Comparison of ENCODE assay signal across 8 cellular contexts in the genomic region with DNA sequence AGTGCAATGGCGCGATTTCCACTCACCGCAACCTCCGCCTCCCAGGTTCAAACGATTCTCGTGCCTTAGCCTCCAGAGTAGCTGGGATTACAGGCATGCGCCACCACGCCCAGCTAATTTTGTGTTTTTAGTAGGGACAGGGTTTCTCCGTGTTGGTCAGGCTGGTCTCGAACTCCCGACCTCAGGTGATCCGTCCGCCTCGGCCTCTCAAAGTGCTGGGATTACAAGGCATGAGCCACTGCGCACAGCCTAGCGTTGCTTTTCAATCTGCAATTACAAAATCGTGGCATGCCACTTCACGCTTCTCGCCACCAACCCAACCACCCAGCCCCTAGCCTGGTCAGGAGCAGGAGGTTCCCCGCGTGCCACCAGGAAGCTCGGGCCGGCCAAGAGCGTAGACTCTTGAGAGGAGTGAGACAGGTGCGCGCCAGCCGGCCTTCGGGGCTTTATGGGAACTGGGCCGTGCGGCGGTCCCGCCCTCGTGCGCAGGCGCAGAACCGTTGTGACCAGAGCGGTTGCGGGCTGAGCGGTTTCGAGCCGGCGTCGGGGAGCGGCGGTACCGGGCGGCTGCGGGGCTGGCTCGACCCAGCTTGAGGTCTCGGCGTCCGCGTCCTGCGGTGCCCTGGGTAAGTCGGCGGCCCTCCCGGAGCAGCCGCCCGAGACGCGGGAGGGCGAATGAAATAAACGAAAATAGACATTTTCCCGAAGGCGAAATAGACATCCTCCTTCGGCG. TPM values are rescaled to one million over a fixed set of nuclear protein-coding genes. Genes with fewer than 3 reads are reported as not detected.
DNase-seq lines count a peak whose midpoint lies in the region; ATAC-seq and TF ChIP-seq lines count a peak whose summit lies in the region.

A gene (plus strand): TSS at position 500 of the 733 bp plus-strand sequence. CDS start 530 bp downstream, outside the sequence.

- DNase-seq in HL-60 (ENCODE audit: low read depth in 1 of 2, low spot score in 1 of 2): peak; percentile 79 to 84
- peak; percentile 57 for DNase-seq in NOMO-1 treated with dmso at 0.1 percent for 144 hours (lab: John Stamatoyannopoulos, UW; ENCODE audit: unreplicated experiment)
- peak; percentile 67 for DNase-seq in activated T-cell treated with anti-CD3 and anti-CD28 coated beads for 48 hours (ENCODE audit: low read depth)
- peak; percentile 73 to 86 for DNase-seq in erythroblast (lab: John Stamatoyannopoulos, UW)
- DNase-seq in mucosa of gallbladder (ENCODE audit: low spot score): peak; percentile 89
- DNase-seq in stimulated activated CD8-positive, alpha-beta memory T cell treated with anti-CD3 and anti-CD28 coated beads, Interleukin-4, amount 100 ng/mL, for 1 hour (ENCODE audit: low read depth in 2 of 2, low spot score in 1 of 2): peak; percentile 39 to 55

- peak within 1 kb of the TSS; percentile 85 for H3K9ac ChIP-seq in ES-I3 (ENCODE audit: low read depth, low read length)

- H3K27ac ChIP-seq in HL-60 (replicated peaks): peak within 1 kb of the TSS; percentile 63

- no peak for TF ChIP-seq POLR2A in erythroblast (IDR thresholded peaks at IDR 0.05; ENCODE audit: low read length)

- H3K36me3 ChIP-seq in ES-I3 (ENCODE audit: insufficient read depth, low read length): 0 out of 2 replicates have a peak, but pooled peaks cover 4% of the 10 kb centered on the region

- H3K27me3 ChIP-seq in HL-60 (ENCODE audit: insufficient read depth, poor library complexity, severe bottlenecking): no peaks in the 10 kb centered on the region

- peak within 1 kb of the TSS; percentile 54 for H3K4me3 ChIP-seq in HL-60 (replicated peaks; ENCODE audit: insufficient read depth, low read length)

- ATAC-seq in GM18868 (IDR thresholded peaks at IDR 0.05; ENCODE audit: unreplicated experiment): no peak

- H3K4me1 ChIP-seq in ES-I3 (ENCODE audit: insufficient read depth, low read length): peaks cover 5% of the 10 kb centered on the region; the same call in 1 of the 2 replicates

- no peak for TF ChIP-seq CTCF in HL-60 (IDR thresholded peaks at IDR 0.05; ENCODE audit: insufficient read depth, low read length)

- H3K9me3 ChIP-seq in ES-I3 (ENCODE audit: control insufficient read depth, insufficient read depth, low read length): no peaks in the 10 kb centered on the region

RNA-seq across cellular contexts. Expression of the gene that starts here (rescaled TPM):
- total RNA-seq in mucosa of gallbladder: 110 TPM
